15 cellular contexts compared by ENCODE assay signal in the genomic region with DNA sequence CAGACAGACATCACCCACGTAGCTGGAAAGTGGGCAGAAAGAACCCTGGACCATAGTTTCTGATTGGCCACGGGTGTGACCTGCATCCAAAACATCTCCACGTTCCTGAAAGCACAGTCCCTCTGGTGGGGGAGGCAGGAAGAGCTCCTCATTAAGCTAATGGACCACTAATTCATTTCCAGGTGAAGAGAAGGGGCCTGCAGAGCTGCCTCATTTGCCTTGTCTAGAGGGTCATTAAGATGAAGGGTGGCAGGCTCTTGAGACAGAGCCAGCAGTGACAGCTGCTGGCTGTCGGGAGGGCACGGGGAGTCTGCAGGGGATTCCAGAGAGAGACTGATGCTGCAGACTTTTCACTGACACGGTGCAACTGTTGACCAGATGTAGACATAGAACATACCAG.
DNase-seq lines count a peak whose midpoint lies in the region; ATAC-seq and TF ChIP-seq lines count a peak whose summit lies in the region.
"Had no signal": no experiment of that assay in that cellular context is flagged by ENCODE, and none has a peak within 500 bp of the region (broad histone marks: within the 10 kb centered on the region; RNA-seq: fewer than 3 reads in every experiment).

No MANE protein-coding gene starts in this region.

- no peaks in the 10 kb centered on the region for H3K36me3 ChIP-seq in body of pancreas (replicated peaks in 1 of 2; ENCODE audit: insufficient read depth in 1 of 2, low read depth in 2 of 2)
- H3K36me3 ChIP-seq: brain microvascular endothelial cell, heart left ventricle had no signal

- H3K27ac ChIP-seq in body of pancreas, result no peak overlapping the region
- H3K27ac ChIP-seq: brain microvascular endothelial cell, heart left ventricle had no signal

- DNase-seq in D341Med (ENCODE audit: low spot score), result peak; percentile 78
- peak; percentile 94 for DNase-seq in NCI-H1092 treated with DMSO at 0.1 percent for 48 hours (lab: John Stamatoyannopoulos, UW)
- DNase-seq in NCI-H526 treated with DMSO at 0.1 percent for 48 hours (lab: John Stamatoyannopoulos, UW), result peak; percentile 99
- no peak for DNase-seq in left ventricle myocardium superior
- no peak for DNase-seq in body of pancreas
- DNase-seq in putamen (ENCODE audit: low spot score), result no peak
- no peak for DNase-seq in kidney tubule cell (ENCODE audit: low spot score)
- DNase-seq in GM19238 (ENCODE audit: insufficient read length, low spot score), result no peak
- DNase-seq: activated CD4-positive, alpha-beta T cell treated with anti-CD3 and anti-CD28 coated beads for 48 hours; activated naive CD4-positive, alpha-beta T cell treated with anti-CD3 and anti-CD28 coated beads, Interleukin-2, amount 50 U/mL, for 16 hours; brain microvascular endothelial cell; heart left ventricle; left cardiac atrium; NK-92 treated with Interleukin-12 subunit alpha and Interleukin-12 subunit beta, amount 100 ng/mL, for 24 hours; T-helper 17 cell had no signal

- H3K27me3 ChIP-seq in body of pancreas, result peaks cover 0 to 4% of the 10 kb centered on the region in 2 donors
- H3K27me3 ChIP-seq: brain microvascular endothelial cell had no signal

- peak; percentile 56 for ATAC-seq in left ventricle myocardium superior
- ATAC-seq in body of pancreas, result no peak
- ATAC-seq: T-helper 17 cell had no signal

- WGBS in body of pancreas, 2 donors, result 6 to 10% methylated on average over 6 of the region's 6 CpGs

- no peak for TF ChIP-seq POLR2A in body of pancreas (IDR thresholded peaks at IDR 0.05)

- no peaks in the 10 kb centered on the region for H3K4me1 ChIP-seq in body of pancreas

- H3K4me3 ChIP-seq in body of pancreas, result no peak overlapping the region
- H3K4me3 ChIP-seq: heart left ventricle had no signal

- TF ChIP-seq CTCF in body of pancreas (IDR thresholded peaks at IDR 0.05), result no peak

- intact Hi-C loops in left ventricle myocardium superior (cut with micrococcal nuclease) (no loop called here), body of pancreas (cut with DNase I) (no loop called here)

- no peaks in the 10 kb centered on the region for H3K9me3 ChIP-seq in body of pancreas
- H3K9me3 ChIP-seq: heart left ventricle had no signal

Comparison
In these comparisons a context has a peak if more than half of its experiments do, and no peak if none do; other contexts are left out.
1. DNase-seq: peak in D341Med (single experiment), NCI-H1092 treated with DMSO at 0.1 percent for 48 hours (single experiment) and NCI-H526 treated with DMSO at 0.1 percent for 48 hours (single experiment); none in left ventricle myocardium superior (single experiment), body of pancreas (0 of 4), putamen (single experiment), kidney tubule cell (single experiment) and GM19238 (single experiment).